ENCODE assay signal across 11 cellular contexts in the genomic region with DNA sequence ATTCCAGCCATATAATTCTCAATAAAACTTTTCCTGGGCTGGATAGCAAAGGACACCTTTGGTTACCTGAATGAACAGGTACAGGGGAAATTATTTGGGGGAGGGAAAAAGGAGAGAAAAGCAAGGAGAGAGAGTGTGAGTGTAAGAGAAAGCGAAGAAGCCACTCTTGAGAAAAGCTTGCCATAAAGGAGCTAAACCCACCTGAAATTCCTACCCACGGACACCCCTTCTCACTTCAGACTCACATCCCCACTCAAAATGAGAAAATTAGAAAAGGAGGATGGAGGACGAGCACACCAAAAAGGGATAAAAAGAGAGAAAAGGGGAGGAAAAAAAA. TPM values are rescaled to one million over a fixed set of nuclear protein-coding genes. Genes with fewer than 3 reads are reported as not detected.
DNase-seq lines count a peak whose midpoint lies in the region; ATAC-seq, FAIRE-seq and TF ChIP-seq lines count a peak whose summit lies in the region.
"Had no signal": no experiment of that assay in that cellular context is flagged by ENCODE, and none has a peak within 500 bp of the region (broad histone marks: within the 10 kb centered on the region; RNA-seq: fewer than 3 reads in every experiment).

No MANE protein-coding gene starts in this region.

- BruUV-seq in Panc1 (replicated peaks; lab: Mats Ljungman, UMichigan): no TSS peak

- in situ Hi-C loops in Panc1 (cut with HindIII; ENCODE audit: low pct_unique_long_range_greater_than_20kb, low sequenced_read_pairs): no loop called here

- H3K36me3 ChIP-seq in CD4-positive, CD25-positive, alpha-beta regulatory T cell (ENCODE audit: control insufficient read depth, insufficient read depth, low read length): no peaks in the 10 kb centered on the region
- no peaks in the 10 kb centered on the region for H3K36me3 ChIP-seq in Panc1 (ENCODE audit: control insufficient read depth, insufficient read depth, low read length)
- H3K36me3 ChIP-seq in sigmoid colon: no peaks in the 10 kb centered on the region

- H3K4me1 Mint-ChIP-seq in CD4-positive, CD25-positive, alpha-beta regulatory T cell: peaks cover 8 to 31% (median 17%) of the 10 kb centered on the region in 4 donors
- H3K4me1 Mint-ChIP-seq in CD4-positive, alpha-beta T cell (ENCODE audit: low read depth): peaks cover 24% of the 10 kb centered on the region

- intact Hi-C loops in Panc1 (cut with micrococcal nuclease; ENCODE audit: unreplicated experiment): no loop called here
- intact Hi-C loops in sigmoid colon (cut with DNase I): loop anchor here (5.0 kb wide), 1 partner anchor 187 kb away; a partner anchor contains a TSS
- intact Hi-C loops in CD4-positive, alpha-beta T cell (cut with DNase I, micrococcal nuclease): loop anchor here (10.0 kb wide), 2 partner anchors 185 to 335 kb away; a partner anchor contains a TSS

- CTCF ChIA-PET in Panc1 (lab: Charles Lee): no interaction called here
- CTCF ChIA-PET in CD4-positive, alpha-beta T cell (lab: Charles Lee): no interaction called here

- peaks cover 0 to 1% (median 0%) of the 10 kb centered on the region in 7 donors for H3K9me3 Mint-ChIP-seq in CD4-positive, CD25-positive, alpha-beta regulatory T cell
- no peaks in the 10 kb centered on the region for H3K9me3 Mint-ChIP-seq in CD4-positive, alpha-beta T cell
- H3K9me3 Mint-ChIP-seq: activated naive CD4-positive, alpha-beta T cell treated with anti-CD3 and anti-CD28 coated beads, Interleukin-2, amount 50 U/mL, for 72 hours had no signal

- 6 to 16% methylated on average over 3 of the region's 3 CpGs for WGBS in sigmoid colon, 2 donors

- no peak for TF ChIP-seq POLR2A in sigmoid colon (IDR thresholded peaks at IDR 0.05)

- no peaks in the 10 kb centered on the region for H3K36me3 Mint-ChIP-seq in CD4-positive, CD25-positive, alpha-beta regulatory T cell
- H3K36me3 Mint-ChIP-seq in CD4-positive, alpha-beta T cell (ENCODE audit: low read depth): peaks cover 5% of the 10 kb centered on the region

- H3K27me3 Mint-ChIP-seq in CD4-positive, CD25-positive, alpha-beta regulatory T cell: peaks cover 34% of the 10 kb centered on the region
- peaks cover 32% of the 10 kb centered on the region for H3K27me3 Mint-ChIP-seq in CD4-positive, alpha-beta T cell

- peaks cover 56% of the 10 kb centered on the region for H3K4me1 ChIP-seq in CD4-positive, CD25-positive, alpha-beta regulatory T cell (ENCODE audit: control insufficient read depth, insufficient read depth, low read length, poor library complexity, severe bottlenecking)
- H3K4me1 ChIP-seq in Panc1 (ENCODE audit: control insufficient read depth, insufficient read depth, low read length) (peaks cover 16% of the 10 kb centered on the region; the same call in 1 of the 2 replicates), sigmoid colon (peaks cover 0 to 41% (median 32%) of the 10 kb centered on the region in 4 donors)

- H3K27me3 ChIP-seq in CD4-positive, CD25-positive, alpha-beta regulatory T cell (ENCODE audit: control insufficient read depth, insufficient read depth, low read length): peaks cover 45% of the 10 kb centered on the region
- H3K27me3 ChIP-seq in Panc1 (ENCODE audit: control insufficient read depth, insufficient read depth, low read length) (peaks cover 47% of the 10 kb centered on the region), sigmoid colon (peaks cover 28 to 99% (median 55%) of the 10 kb centered on the region in 3 donors)
- peaks cover 79% of the 10 kb centered on the region for H3K27me3 ChIP-seq in CD4-positive, alpha-beta T cell (ENCODE audit: control insufficient read depth, insufficient read depth, low read length)

- H3K27ac Mint-ChIP-seq in CD4-positive, CD25-positive, alpha-beta regulatory T cell: no peak overlapping the region
- no peak overlapping the region for H3K27ac Mint-ChIP-seq in CD4-positive, alpha-beta T cell
- H3K27ac Mint-ChIP-seq: activated naive CD4-positive, alpha-beta T cell treated with anti-CD3 and anti-CD28 coated beads, Interleukin-2, amount 50 U/mL, for 72 hours had no signal

- no peak for ATAC-seq in CD4-positive, CD25-positive, alpha-beta regulatory T cell (ENCODE audit: low read depth in 2 of 2)
- no peak for ATAC-seq in Panc1
- no peak for ATAC-seq in CD4-positive, alpha-beta T cell (ENCODE audit: poor library complexity)
- ATAC-seq: activated naive CD4-positive, alpha-beta T cell treated with anti-CD3 and anti-CD28 coated beads, Interleukin-2, amount 50 U/mL, for 72 hours had no signal

- no peak for TF ChIP-seq EP300 in sigmoid colon (IDR thresholded peaks at IDR 0.05)

- no peak overlapping the region for H3K4me3 Mint-ChIP-seq in CD4-positive, CD25-positive, alpha-beta regulatory T cell
- no peak overlapping the region for H3K4me3 Mint-ChIP-seq in CD4-positive, alpha-beta T cell

- H3K27ac ChIP-seq in CD4-positive, CD25-positive, alpha-beta regulatory T cell (ENCODE audit: insufficient read depth, low read length, poor library complexity, severe bottlenecking): no peak overlapping the region
- H3K27ac ChIP-seq in Panc1 (ENCODE audit: low read length) (no peak overlapping the region), sigmoid colon (peak overlapping the region; percentile 81 to 86 (median 86))
- no peak overlapping the region for H3K27ac ChIP-seq in CD4-positive, alpha-beta T cell (ENCODE audit: low read depth, low read length)

- no peak for FAIRE-seq in RCC 7860 (lab: Jason Lieb, UNC)

- no peak for TF ChIP-seq CTCF in Panc1 (IDR thresholded peaks at IDR 0.05)
- no peak for TF ChIP-seq CTCF in fibroblast of villous mesenchyme (IDR thresholded peaks at IDR 0.05; ENCODE audit: insufficient read depth, low read depth, low read length)
- TF ChIP-seq CTCF in sigmoid colon (IDR thresholded peaks at IDR 0.05): no peak
- no peak for TF ChIP-seq CTCF in CD4-positive, alpha-beta T cell (IDR thresholded peaks at IDR 0.05)

- DNase-seq in CD4-positive, CD25-positive, alpha-beta regulatory T cell: no peak
- DNase-seq in Panc1 (ENCODE audit: low read depth, low spot score) (no peak), fibroblast of villous mesenchyme (ENCODE audit: low read depth) (no peak), sigmoid colon (no peak), RCC 7860 (ENCODE audit: low spot score) (no peak), retina (no peak), NCI-H2081 treated with DMSO at 0.1 percent for 48 hours (lab: John Stamatoyannopoulos, UW) (no peak)
- DNase-seq in CD4-positive, alpha-beta T cell: no peak
- DNase-seq: NCI-H2029 treated with DMSO at 0.1 percent for 48 hours; stimulated activated CD4-positive, alpha-beta T cell treated with anti-CD3 and anti-CD28 coated beads, Interleukin-4, amount 100 ng/mL, for 1 hour had no signal

- peak overlapping the region; percentile 22 for H3K4me3 ChIP-seq in CD4-positive, CD25-positive, alpha-beta regulatory T cell (ENCODE audit: low read depth, low read length)
- peak overlapping the region; percentile 20 to 27; a peak in 2 of 4 replicates for H3K4me3 ChIP-seq in Panc1 (ENCODE audit: low read depth in 2 of 2, low read length in 2 of 2)
- H3K4me3 ChIP-seq in fibroblast of villous mesenchyme (ENCODE audit: low read depth, low read length): peak overlapping the region; percentile 81
- peak overlapping the region; percentile 56 to 75 (median 63) for H3K4me3 ChIP-seq in sigmoid colon

- POLR2A ChIA-PET in Panc1 (lab: Charles Lee): no interaction called here
- POLR2A ChIA-PET in CD4-positive, alpha-beta T cell (lab: Charles Lee): interaction anchor here (0.7 kb wide), 1 partner anchor 82 kb away, joined by 3 read pairs; no protein-coding TSS in a partner anchor

- H3K9me3 ChIP-seq in CD4-positive, CD25-positive, alpha-beta regulatory T cell (ENCODE audit: control insufficient read depth in 2 of 2, low read length in 2 of 2): no peaks in the 10 kb centered on the region
- H3K9me3 ChIP-seq in Panc1 (ENCODE audit: control insufficient read depth, insufficient read depth, low read depth, low read length) (no peaks in the 10 kb centered on the region), sigmoid colon (no peaks in the 10 kb centered on the region)
- no peaks in the 10 kb centered on the region for H3K9me3 ChIP-seq in CD4-positive, alpha-beta T cell (ENCODE audit: control insufficient read depth, low read length)

RNA-seq across cellular contexts. Expression of gene ZEB2, which starts 0.4 kb away (rescaled TPM):
- total RNA-seq in CD4-positive, CD25-positive, alpha-beta regulatory T cell: 18.1 TPM
- under 1 TPM in 3 of 4 donors, not detected in 1; 0.23 to 0.44 (median 0.37) TPM for polyA plus RNA-seq in CD4-positive, CD25-positive, alpha-beta regulatory T cell
- total RNA-seq in Panc1 (2021; ENCODE audit: unreplicated experiment) (1.1 TPM), fibroblast of villous mesenchyme (40.6 and 50.1 TPM in 2 replicates), sigmoid colon (10 to 100 TPM; 51.0 to 70.6 (median 61.3) TPM)
- polyA plus RNA-seq in Panc1 (2012; ENCODE audit: insufficient read length): 0.10 TPM
- 10 to 100 TPM in 2 of 3 donors, 1 to 10 TPM in 1; 8.1 to 19.8 (median 17.6) TPM for polyA plus RNA-seq in sigmoid colon
- 10 to 100 TPM; 12.3 to 13.4 TPM for total RNA-seq in CD4-positive, alpha-beta T cell

Comparison
In these comparisons a context has a peak if more than half of its experiments do, and no peak if none do; other contexts are left out.
1. H3K27ac ChIP-seq: peak in sigmoid colon (4 of 4); none in CD4-positive, CD25-positive, alpha-beta regulatory T cell (single experiment), Panc1 (single experiment) and CD4-positive, alpha-beta T cell (single experiment).
2. H3K4me3 ChIP-seq: peak in every context shown above with its lines; median percentile 81 in fibroblast of villous mesenchyme; 63 in sigmoid colon; 24 in Panc1; 22 in CD4-positive, CD25-positive, alpha-beta regulatory T cell.